9 cellular contexts compared by ENCODE assay signal in genomic region chr6:139392834-139393233, GRCh38. TPM values are rescaled to one million over a fixed set of nuclear protein-coding genes. Genes with fewer than 3 reads are reported as not detected.
A peak's percentile ranks its signal among the peaks of the same experiment; 100 is the strongest.
DNase-seq lines count a peak whose midpoint lies in the region; ATAC-seq and TF ChIP-seq lines count a peak whose summit lies in the region.
"Had no signal": no experiment of that assay in that cellular context is flagged by ENCODE, and none has a peak within 500 bp of the region (broad histone marks: within the 10 kb centered on the region; RNA-seq: fewer than 3 reads in every experiment).

No MANE protein-coding gene starts in this region.

- peaks cover 4% of the 10 kb centered on the region for H3K36me3 Mint-ChIP-seq in memory B cell
- H3K36me3 Mint-ChIP-seq in activated naive CD4-positive, alpha-beta T cell treated with anti-CD3 and anti-CD28 coated beads, Interleukin-2, amount 10 ng/mL, durations not matched to agents 7 days and 5 days = no peaks in the 10 kb centered on the region

- DNase-seq in MV-4-11 (lab: John Stamatoyannopoulos, UW) = peak; percentile 91
- no peak for DNase-seq in memory B cell (ENCODE audit: low spot score in 2 of 2)
- DNase-seq in activated naive CD4-positive, alpha-beta T cell treated with anti-CD3 and anti-CD28 coated beads, Interleukin-2, amount 10 ng/mL, durations not matched to agents 7 days and 5 days = no peak
- no peak for DNase-seq in effector memory CD4-positive, alpha-beta T cell
- no peak for DNase-seq in left ventricle myocardium inferior
- no peak for DNase-seq in activated effector memory CD4-positive, alpha-beta T cell treated with Interleukin-2 at 50 U/mL for 16 hours

- ATAC-seq in GM18909 (IDR thresholded peaks at IDR 0.05; ENCODE audit: poor library complexity, unreplicated experiment) = peak; percentile 95
- ATAC-seq in HG02798 (IDR thresholded peaks at IDR 0.05; ENCODE audit: poor library complexity, unreplicated experiment) = peak; percentile 88
- ATAC-seq in memory B cell (ENCODE audit: low read depth) = peak; percentile 68
- ATAC-seq: Panc1 had no signal

- no peak for TF ChIP-seq CTCF in left ventricle myocardium inferior (IDR thresholded peaks at IDR 0.05; ENCODE audit: borderline replicate concordance)

- H3K4me3 Mint-ChIP-seq in memory B cell = peak overlapping the region; percentile 66
- no peak overlapping the region for H3K4me3 Mint-ChIP-seq in activated naive CD4-positive, alpha-beta T cell treated with anti-CD3 and anti-CD28 coated beads, Interleukin-2, amount 10 ng/mL, durations not matched to agents 7 days and 5 days

- no peak overlapping the region for H3K27ac ChIP-seq in effector memory CD4-positive, alpha-beta T cell (ENCODE audit: insufficient read depth, low read length, poor library complexity, severe bottlenecking)
- no peak overlapping the region for H3K27ac ChIP-seq in left ventricle myocardium inferior (replicated peaks)

- peaks cover 8% of the 10 kb centered on the region for H3K4me1 Mint-ChIP-seq in memory B cell
- H3K4me1 Mint-ChIP-seq in activated naive CD4-positive, alpha-beta T cell treated with anti-CD3 and anti-CD28 coated beads, Interleukin-2, amount 10 ng/mL, durations not matched to agents 7 days and 5 days = no peaks in the 10 kb centered on the region

- H3K27ac Mint-ChIP-seq in memory B cell = no peak overlapping the region
- H3K27ac Mint-ChIP-seq in activated naive CD4-positive, alpha-beta T cell treated with anti-CD3 and anti-CD28 coated beads, Interleukin-2, amount 10 ng/mL, durations not matched to agents 7 days and 5 days = no peak overlapping the region

- no peaks in the 10 kb centered on the region for H3K36me3 ChIP-seq in effector memory CD4-positive, alpha-beta T cell (ENCODE audit: control insufficient read depth, insufficient read depth, low read length)
- H3K36me3 ChIP-seq in left ventricle myocardium inferior = no peaks in the 10 kb centered on the region

- no peaks in the 10 kb centered on the region for H3K4me1 ChIP-seq in effector memory CD4-positive, alpha-beta T cell (ENCODE audit: control insufficient read depth, insufficient read depth, low read length, poor library complexity, severe bottlenecking)
- no peaks in the 10 kb centered on the region for H3K4me1 ChIP-seq in left ventricle myocardium inferior

- H3K4me3 ChIP-seq in effector memory CD4-positive, alpha-beta T cell (ENCODE audit: insufficient read depth, low read depth, low read length, poor library complexity, severe bottlenecking) = no peak overlapping the region
- H3K4me3 ChIP-seq in left ventricle myocardium inferior = no peak overlapping the region

- H3K27me3 Mint-ChIP-seq in memory B cell = no peaks in the 10 kb centered on the region
- peaks cover 12% of the 10 kb centered on the region for H3K27me3 Mint-ChIP-seq in activated naive CD4-positive, alpha-beta T cell treated with anti-CD3 and anti-CD28 coated beads, Interleukin-2, amount 10 ng/mL, durations not matched to agents 7 days and 5 days

- no peaks in the 10 kb centered on the region for H3K27me3 ChIP-seq in effector memory CD4-positive, alpha-beta T cell (replicated peaks; ENCODE audit: control insufficient read depth, insufficient read depth, low read length, poor library complexity, severe bottlenecking)
- H3K27me3 ChIP-seq in left ventricle myocardium inferior (ENCODE audit: low read depth) = no peaks in the 10 kb centered on the region

- CTCF ChIA-PET in activated naive CD4-positive, alpha-beta T cell treated with anti-CD3 and anti-CD28 coated beads, Interleukin-2, amount 10 ng/mL, durations not matched to agents 7 days and 5 days (lab: Charles Lee) = no interaction called here

- intact Hi-C loops in left ventricle myocardium inferior (cut with micrococcal nuclease) = no loop called here

- H3K9me3 Mint-ChIP-seq in memory B cell = no peaks in the 10 kb centered on the region
- no peaks in the 10 kb centered on the region for H3K9me3 Mint-ChIP-seq in activated naive CD4-positive, alpha-beta T cell treated with anti-CD3 and anti-CD28 coated beads, Interleukin-2, amount 10 ng/mL, durations not matched to agents 7 days and 5 days

- no peaks in the 10 kb centered on the region for H3K9me3 ChIP-seq in effector memory CD4-positive, alpha-beta T cell (ENCODE audit: control insufficient read depth, low read length)
- H3K9me3 ChIP-seq in left ventricle myocardium inferior (replicated peaks) = no peaks in the 10 kb centered on the region

RNA-seq across cellular contexts. Expression of gene CITED2, which starts 18.4 kb away (rescaled TPM):
- 105 TPM for total RNA-seq in left ventricle myocardium inferior
